Comparison of ENCODE assay signal across 36 cellular contexts in the genomic region with DNA sequence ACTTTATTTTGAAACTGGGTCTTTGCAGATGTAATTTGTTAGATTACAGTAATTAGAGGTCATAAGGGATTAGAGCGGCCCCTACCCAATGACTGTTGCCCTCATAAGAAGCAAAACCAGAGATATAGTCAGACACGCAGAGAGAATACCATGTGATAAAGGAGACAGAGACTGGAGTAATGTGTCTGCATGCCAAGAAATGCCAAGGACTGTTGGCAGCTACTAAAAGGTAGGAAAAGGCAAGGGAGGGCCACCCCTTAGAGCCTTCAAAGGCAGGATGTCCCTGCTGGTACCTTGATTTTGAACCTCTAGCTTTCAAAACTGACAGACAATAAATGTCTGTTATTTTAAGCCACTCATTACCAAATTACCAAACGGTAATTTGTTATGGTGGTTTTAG.
"Had no signal": no experiment of that assay in that cellular context is flagged by ENCODE, and none has a peak within 500 bp of the region (broad histone marks: within the 10 kb centered on the region; RNA-seq: fewer than 3 reads in every experiment).

No MANE protein-coding gene starts in this region.

- H3K9me3 Mint-ChIP-seq: activated CD4-positive, alpha-beta memory T cell treated with anti-CD3 and anti-CD28 coated beads for 36 hours; activated CD4-positive, alpha-beta T cell treated with anti-CD3 and anti-CD28 coated beads, Interleukin-2, amount 10 ng/mL, durations not matched to agents 24 days and 14 days; activated naive CD4-positive, alpha-beta T cell treated with anti-CD3 and anti-CD28 coated beads for 36 hours; activated naive CD4-positive, alpha-beta T cell treated with anti-CD3 and anti-CD28 coated beads, Interleukin-2, amount 50 U/mL, for 24 hours; activated naive CD8-positive, alpha-beta T cell treated with anti-CD3 and anti-CD28 coated beads for 36 hours; activated naive CD8-positive, alpha-beta T cell treated with anti-CD3 and anti-CD28 coated beads, Interleukin-2, amount 50 U/mL, for 24 hours; activated T-helper 1 cell treated with anti-CD3 and anti-CD28 coated beads, Interleukin-12 subunit alpha, Interleukin-12 subunit beta, Interleukin-2, Interleukin-4 antibody, amounts not matched to agents 30 ng/mL and 10 ng/mL and 1 ng/mL, durations not matched to agents 14 hours and 24 hours and 36 hours; activated T-helper 2 cell treated with anti-CD3 and anti-CD28 coated beads, Interferon-gamma antibody, Interleukin-2, Interleukin-4, amounts not matched to agents 10 μg/mL and 5 μg/mL and 100 μg/mL, durations not matched to agents 14 hours and 24 hours and 36 hours; dendritic cell treated with granulocyte-macrophage colony-stimulating factor and Interleukin-4, amounts not matched to agents 40 ng/mL and 50 ng/mL, for 4 days; endodermal cell; T-helper 2 cell treated with Interferon-gamma antibody and Interleukin-4, amounts not matched to agents 5 μg/mL and 100 μg/mL, for 36 hours had no signal

- H3K27ac ChIP-seq: ascending aorta, breast epithelium, cardiac muscle cell, coronary artery, dorsolateral prefrontal cortex, esophagus muscularis mucosa, foreskin keratinocyte, gastrocnemius medialis, heart left ventricle had no signal

- H3K27me3 Mint-ChIP-seq: activated CD4-positive, alpha-beta T cell treated with anti-CD3 and anti-CD28 coated beads for 36 hours; activated CD4-positive, alpha-beta T cell treated with anti-CD3 and anti-CD28 coated beads, Interleukin-2, amount 10 ng/mL, durations not matched to agents 24 days and 14 days; activated CD8-positive, alpha-beta memory T cell treated with anti-CD3 and anti-CD28 coated beads, Interleukin-2, amount 10 ng/mL, durations not matched to agents 7 days and 5 days; activated naive CD4-positive, alpha-beta T cell treated with anti-CD3 and anti-CD28 coated beads, Interleukin-2, amount 50 U/mL, for 24 hours; activated naive CD8-positive, alpha-beta T cell treated with anti-CD3 and anti-CD28 coated beads for 36 hours; activated naive CD8-positive, alpha-beta T cell treated with anti-CD3 and anti-CD28 coated beads, Interleukin-2, amount 50 U/mL, for 24 hours; brain; dendritic cell treated with granulocyte-macrophage colony-stimulating factor and Interleukin-4, amounts not matched to agents 40 ng/mL and 50 ng/mL, for 4 days had no signal

- H3K4me3 Mint-ChIP-seq: activated CD4-positive, alpha-beta memory T cell treated with anti-CD3 and anti-CD28 coated beads for 36 hours; activated CD4-positive, alpha-beta T cell treated with anti-CD3 and anti-CD28 coated beads for 36 hours; activated CD4-positive, alpha-beta T cell treated with anti-CD3 and anti-CD28 coated beads, Interleukin-2, amount 10 ng/mL, durations not matched to agents 24 days and 14 days; activated CD8-positive, alpha-beta memory T cell treated with anti-CD3 and anti-CD28 coated beads, Interleukin-2, amount 10 ng/mL, durations not matched to agents 7 days and 5 days; activated CD8-positive, alpha-beta T cell treated with anti-CD3 and anti-CD28 coated beads, Interleukin-2, amount 10 ng/mL, durations not matched to agents 7 days and 5 days; activated naive CD4-positive, alpha-beta T cell treated with anti-CD3 and anti-CD28 coated beads for 36 hours; activated naive CD4-positive, alpha-beta T cell treated with anti-CD3 and anti-CD28 coated beads, Interleukin-2, amount 50 U/mL, for 24 hours; activated naive CD8-positive, alpha-beta T cell treated with anti-CD3 and anti-CD28 coated beads for 36 hours; activated naive CD8-positive, alpha-beta T cell treated with anti-CD3 and anti-CD28 coated beads, Interleukin-2, amount 50 U/mL, for 24 hours; activated T-helper 1 cell treated with anti-CD3 and anti-CD28 coated beads, Interleukin-12 subunit alpha, Interleukin-12 subunit beta, Interleukin-2, Interleukin-4 antibody, amounts not matched to agents 30 ng/mL and 10 ng/mL and 1 ng/mL, durations not matched to agents 14 hours and 24 hours and 36 hours; brain; dendritic cell treated with granulocyte-macrophage colony-stimulating factor and Interleukin-4, amounts not matched to agents 40 ng/mL and 50 ng/mL, for 4 days; endodermal cell; T-helper 2 cell treated with Interferon-gamma antibody and Interleukin-4, amounts not matched to agents 5 μg/mL and 100 μg/mL, for 36 hours had no signal

- H3K4me1 Mint-ChIP-seq: activated CD4-positive, alpha-beta T cell treated with anti-CD3 and anti-CD28 coated beads for 36 hours; activated CD4-positive, alpha-beta T cell treated with anti-CD3 and anti-CD28 coated beads, Interleukin-2, amount 10 ng/mL, durations not matched to agents 24 days and 14 days; activated CD8-positive, alpha-beta memory T cell treated with anti-CD3 and anti-CD28 coated beads, Interleukin-2, amount 10 ng/mL, durations not matched to agents 7 days and 5 days; activated naive CD4-positive, alpha-beta T cell treated with anti-CD3 and anti-CD28 coated beads, Interleukin-2, amount 50 U/mL, for 24 hours; activated naive CD8-positive, alpha-beta T cell treated with anti-CD3 and anti-CD28 coated beads for 36 hours; activated naive CD8-positive, alpha-beta T cell treated with anti-CD3 and anti-CD28 coated beads, Interleukin-2, amount 50 U/mL, for 24 hours had no signal

- H3K27me3 ChIP-seq: ascending aorta, breast epithelium, cardiac muscle cell, dorsolateral prefrontal cortex, esophagus muscularis mucosa, foreskin keratinocyte, gastrocnemius medialis, heart left ventricle had no signal

- DNase-seq: activated CD4-positive, alpha-beta memory T cell treated with anti-CD3 and anti-CD28 coated beads for 36 hours; activated CD4-positive, alpha-beta T cell treated with anti-CD3 and anti-CD28 coated beads for 36 hours; activated CD4-positive, alpha-beta T cell treated with anti-CD3 and anti-CD28 coated beads, Interleukin-2, amount 10 ng/mL, durations not matched to agents 24 days and 14 days; activated CD4-positive, CD25-positive, alpha-beta regulatory T cell; activated CD4-positive, CD25-positive, alpha-beta regulatory T cell treated with anti-CD3 and anti-CD28 coated beads, Interleukin-2, amount 50 U/mL, for 72 hours; activated CD8-positive, alpha-beta memory T cell treated with anti-CD3 and anti-CD28 coated beads, Interleukin-2, amount 10 ng/mL, durations not matched to agents 7 days and 5 days; activated CD8-positive, alpha-beta memory T cell treated with anti-CD3 and anti-CD28 coated beads, Interleukin-2, amount 50 U/mL, for 4 hours; activated CD8-positive, alpha-beta T cell treated with anti-CD3 and anti-CD28 coated beads, Interleukin-2, amount 10 ng/mL, durations not matched to agents 7 days and 5 days; activated effector memory CD4-positive, alpha-beta T cell treated with anti-CD3 and anti-CD28 coated beads, Interleukin-2, amount 50 U/mL, for 16 hours; activated naive CD4-positive, alpha-beta T cell treated with anti-CD3 and anti-CD28 coated beads for 36 hours; activated naive CD8-positive, alpha-beta T cell treated with anti-CD3 and anti-CD28 coated beads for 36 hours; activated naive CD8-positive, alpha-beta T cell treated with anti-CD3 and anti-CD28 coated beads, Interleukin-2, amount 50 U/mL, for 24 hours; activated T-cell treated with anti-CD3 and anti-CD28 coated beads, Interleukin-2, amount 50 U/mL, for 1 hour; activated T-cell treated with anti-CD3 and anti-CD28 coated beads, Interleukin-2, amount 50 U/mL, for 48 hours; central memory CD4-positive, alpha-beta T cell; cerebellar nuclear complex; dorsolateral prefrontal cortex; effector memory CD4-positive, alpha-beta T cell; endodermal cell; erythroblast; foreskin keratinocyte; gastrocnemius medialis; glutamatergic neuron; heart left ventricle; T1000 had no signal

- H3K27ac Mint-ChIP-seq: activated CD4-positive, alpha-beta memory T cell treated with anti-CD3 and anti-CD28 coated beads for 36 hours; activated CD4-positive, alpha-beta T cell treated with anti-CD3 and anti-CD28 coated beads for 36 hours; activated CD4-positive, alpha-beta T cell treated with anti-CD3 and anti-CD28 coated beads, Interleukin-2, amount 10 ng/mL, durations not matched to agents 24 days and 14 days; activated CD8-positive, alpha-beta memory T cell treated with anti-CD3 and anti-CD28 coated beads, Interleukin-2, amount 10 ng/mL, durations not matched to agents 7 days and 5 days; activated CD8-positive, alpha-beta T cell treated with anti-CD3 and anti-CD28 coated beads, Interleukin-2, amount 10 ng/mL, durations not matched to agents 7 days and 5 days; activated naive CD4-positive, alpha-beta T cell treated with anti-CD3 and anti-CD28 coated beads for 36 hours; activated naive CD4-positive, alpha-beta T cell treated with anti-CD3 and anti-CD28 coated beads, Interleukin-2, amount 50 U/mL, for 24 hours; activated naive CD8-positive, alpha-beta T cell treated with anti-CD3 and anti-CD28 coated beads for 36 hours; activated naive CD8-positive, alpha-beta T cell treated with anti-CD3 and anti-CD28 coated beads, Interleukin-2, amount 50 U/mL, for 24 hours; activated T-helper 1 cell treated with anti-CD3 and anti-CD28 coated beads, Interleukin-12 subunit alpha, Interleukin-12 subunit beta, Interleukin-2, Interleukin-4 antibody, amounts not matched to agents 30 ng/mL and 10 ng/mL and 1 ng/mL, durations not matched to agents 14 hours and 24 hours and 36 hours; activated T-helper 2 cell treated with anti-CD3 and anti-CD28 coated beads, Interferon-gamma antibody, Interleukin-2, Interleukin-4, amounts not matched to agents 10 μg/mL and 5 μg/mL and 100 μg/mL, durations not matched to agents 14 hours and 24 hours and 36 hours; dendritic cell treated with granulocyte-macrophage colony-stimulating factor and Interleukin-4, amounts not matched to agents 40 ng/mL and 50 ng/mL, for 4 days; endodermal cell; T-helper 2 cell treated with Interferon-gamma antibody and Interleukin-4, amounts not matched to agents 5 μg/mL and 100 μg/mL, for 36 hours had no signal

- H3K9me3 ChIP-seq: ascending aorta, breast epithelium, esophagus muscularis mucosa, gastrocnemius medialis had no signal

- ATAC-seq: activated CD4-positive, alpha-beta T cell treated with anti-CD3 and anti-CD28 coated beads for 36 hours; activated CD8-positive, alpha-beta memory T cell treated with anti-CD3 and anti-CD28 coated beads, Interleukin-2, amount 10 ng/mL, durations not matched to agents 7 days and 5 days; activated CD8-positive, alpha-beta T cell treated with anti-CD3 and anti-CD28 coated beads, Interleukin-2, amount 10 ng/mL, durations not matched to agents 7 days and 5 days; activated naive CD8-positive, alpha-beta T cell treated with anti-CD3 and anti-CD28 coated beads, Interleukin-2, amount 50 U/mL, for 24 hours; foreskin keratinocyte; gastrocnemius medialis; heart left ventricle had no signal

- H3K36me3 Mint-ChIP-seq: activated CD4-positive, alpha-beta memory T cell treated with anti-CD3 and anti-CD28 coated beads for 36 hours; activated CD8-positive, alpha-beta memory T cell treated with anti-CD3 and anti-CD28 coated beads, Interleukin-2, amount 10 ng/mL, durations not matched to agents 7 days and 5 days; activated naive CD4-positive, alpha-beta T cell treated with anti-CD3 and anti-CD28 coated beads, Interleukin-2, amount 50 U/mL, for 24 hours; activated naive CD8-positive, alpha-beta T cell treated with anti-CD3 and anti-CD28 coated beads for 36 hours; brain had no signal
